17 cellular contexts compared by ENCODE assay signal in the genomic region with DNA sequence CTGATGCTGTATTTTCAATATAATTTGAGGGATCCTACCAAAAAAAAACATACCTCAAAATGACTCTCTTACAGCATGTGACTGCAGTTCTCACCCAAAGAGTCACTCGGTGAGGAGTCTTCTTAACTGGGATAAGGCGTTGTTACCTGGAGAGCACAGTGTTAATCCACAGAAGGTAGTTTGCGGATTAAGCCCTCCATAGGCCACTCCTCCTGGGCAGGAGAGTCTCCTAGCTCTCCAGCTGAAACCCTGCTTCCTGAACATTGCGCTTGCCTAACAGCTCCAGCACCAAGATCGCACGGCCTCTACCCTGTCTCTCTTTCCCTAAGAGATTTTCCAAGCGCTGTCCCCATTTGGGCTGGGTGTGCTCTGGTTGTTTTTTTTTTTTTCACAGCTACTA.
"Had no signal": no experiment of that assay in that cellular context is flagged by ENCODE, and none has a peak within 500 bp of the region (broad histone marks: within the 10 kb centered on the region; RNA-seq: fewer than 3 reads in every experiment).

No MANE protein-coding gene starts in this region.

- H3K27ac Mint-ChIP-seq: activated naive CD4-positive, alpha-beta T cell treated with anti-CD3 and anti-CD28 coated beads, Interleukin-2, amount 50 U/mL, for 24 hours; memory B cell; natural killer cell; stimulated activated naive B cell treated with anti-CD40 and anti-IgM and Interleukin-4, amounts not matched to agents 10 μg/mL and 1 μg/mL and 100 μg/mL, for 72 hours had no signal

- H3K36me3 Mint-ChIP-seq: activated naive CD4-positive, alpha-beta T cell treated with anti-CD3 and anti-CD28 coated beads, Interleukin-2, amount 50 U/mL, for 24 hours; memory B cell; natural killer cell had no signal

- H3K36me3 ChIP-seq: adrenal gland, cardiac muscle cell, right atrium auricular region, thyroid gland had no signal

- H3K9me3 ChIP-seq: adrenal gland, right atrium auricular region, thyroid gland had no signal

- H3K27me3 ChIP-seq: adrenal gland, cardiac muscle cell, right atrium auricular region, thyroid gland had no signal

- DNase-seq: activated CD4-positive, alpha-beta T cell treated with anti-CD3 and anti-CD28 coated beads for 1 hour; activated CD4-positive, alpha-beta T cell treated with anti-CD3 and anti-CD28 coated beads, Interleukin-2, amount 50 U/mL, for 4 hours; activated T-cell treated with anti-CD3 and anti-CD28 coated beads, Interleukin-2, amount 50 U/mL, for 1 hour; adrenal gland; left ventricle myocardium superior; natural killer cell; nucleus accumbens; stimulated activated CD4-positive, alpha-beta T cell treated with anti-CD3 and anti-CD28 coated beads, Interleukin-15, amount 100 ng/mL, for 24 hours; stimulated activated CD4-positive, alpha-beta T cell treated with anti-CD3 and anti-CD28 coated beads, Interleukin-4, amount 100 ng/mL, for 1 hour; stimulated activated naive B cell treated with anti-CD40 and anti-IgM and Interleukin-4, amounts not matched to agents 10 μg/mL and 1 μg/mL and 100 μg/mL, for 72 hours; T-helper 9 cell; thyroid gland had no signal

- H3K9me3 Mint-ChIP-seq: activated naive CD4-positive, alpha-beta T cell treated with anti-CD3 and anti-CD28 coated beads, Interleukin-2, amount 50 U/mL, for 24 hours; memory B cell; natural killer cell had no signal

- H3K27ac ChIP-seq: adrenal gland, cardiac muscle cell, right atrium auricular region, skin epidermis, thyroid gland had no signal

- H3K4me3 Mint-ChIP-seq: activated naive CD4-positive, alpha-beta T cell treated with anti-CD3 and anti-CD28 coated beads, Interleukin-2, amount 50 U/mL, for 24 hours; memory B cell; natural killer cell; stimulated activated naive B cell treated with anti-CD40 and anti-IgM and Interleukin-4, amounts not matched to agents 10 μg/mL and 1 μg/mL and 100 μg/mL, for 72 hours had no signal

- H3K4me3 ChIP-seq: adrenal gland, cardiac muscle cell, right atrium auricular region, skin epidermis, thyroid gland had no signal
